ENCODE assay signal across 1 cellular context in the genomic region with DNA sequence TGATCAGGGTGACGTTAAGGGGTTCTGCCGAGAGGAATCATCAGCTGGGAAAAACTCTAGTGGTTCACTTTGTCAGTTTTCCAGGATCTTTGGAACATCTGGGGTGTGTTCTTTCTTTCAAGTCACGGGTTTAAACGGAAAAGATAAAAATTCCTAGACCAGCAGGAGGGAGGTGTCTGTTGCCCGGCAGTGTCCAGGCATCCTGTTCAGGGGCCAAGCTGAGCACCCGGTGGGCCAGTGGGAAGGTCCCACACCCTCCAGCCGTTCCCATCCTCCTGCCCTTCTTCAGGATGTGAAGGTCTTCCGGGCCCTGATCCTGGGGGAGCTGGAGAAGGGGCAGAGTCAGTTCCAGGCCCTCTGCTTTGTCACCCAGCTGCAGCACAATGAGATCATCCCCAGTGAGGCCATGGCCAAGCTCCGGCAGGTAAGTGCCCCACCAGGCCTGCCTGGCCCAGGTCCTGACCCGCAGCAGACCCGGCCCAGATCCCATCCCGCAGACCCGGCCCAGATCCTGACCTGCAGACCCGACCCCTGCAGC.
TF ChIP-seq lines count a peak whose summit lies in the region.

No MANE protein-coding gene starts in this region.

TF ChIP-seq in HepG2, 621 proteins besides CTCF, POLR2A, EP300 and RAD21:
- TF ChIP-seq RBM22 (optimal IDR thresholded peaks at IDR 0.05; ENCODE audit: low read length), result peak; percentile 2
- TF ChIP-seq, protein P1, sequence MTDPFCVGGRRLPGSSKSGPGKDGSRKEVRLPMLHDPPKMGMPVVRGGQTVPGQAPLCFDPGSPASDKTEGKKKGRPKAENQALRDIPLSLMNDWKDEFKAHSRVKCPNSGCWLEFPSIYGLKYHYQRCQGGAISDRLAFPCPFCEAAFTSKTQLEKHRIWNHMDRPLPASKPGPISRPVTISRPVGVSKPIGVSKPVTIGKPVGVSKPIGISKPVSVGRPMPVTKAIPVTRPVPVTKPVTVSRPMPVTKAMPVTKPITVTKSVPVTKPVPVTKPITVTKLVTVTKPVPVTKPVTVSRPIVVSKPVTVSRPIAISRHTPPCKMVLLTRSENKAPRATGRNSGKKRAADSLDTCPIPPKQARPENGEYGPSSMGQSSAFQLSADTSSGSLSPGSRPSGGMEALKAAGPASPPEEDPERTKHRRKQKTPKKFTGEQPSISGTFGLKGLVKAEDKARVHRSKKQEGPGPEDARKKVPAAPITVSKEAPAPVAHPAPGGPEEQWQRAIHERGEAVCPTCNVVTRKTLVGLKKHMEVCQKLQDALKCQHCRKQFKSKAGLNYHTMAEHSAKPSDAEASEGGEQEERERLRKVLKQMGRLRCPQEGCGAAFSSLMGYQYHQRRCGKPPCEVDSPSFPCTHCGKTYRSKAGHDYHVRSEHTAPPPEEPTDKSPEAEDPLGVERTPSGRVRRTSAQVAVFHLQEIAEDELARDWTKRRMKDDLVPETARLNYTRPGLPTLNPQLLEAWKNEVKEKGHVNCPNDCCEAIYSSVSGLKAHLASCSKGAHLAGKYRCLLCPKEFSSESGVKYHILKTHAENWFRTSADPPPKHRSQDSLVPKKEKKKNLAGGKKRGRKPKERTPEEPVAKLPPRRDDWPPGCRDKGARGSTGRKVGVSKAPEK (CRISPR knock-in tag; IDR thresholded peaks at IDR 0.05; ENCODE audit: borderline replicate concordance), result no peak
- peak; percentile 22; the same call in 1 of the 2 replicates for TF ChIP-seq RBFOX2 (IDR thresholded peaks at IDR 0.05; ENCODE audit: low read depth, low read length)
- TF ChIP-seq POLR2G (IDR thresholded peaks at IDR 0.05; ENCODE audit: low read depth, low read length), result peak; percentile 48
- TF ChIP-seq KDM6A (CRISPR knock-in tag; IDR thresholded peaks at IDR 0.05; ENCODE audit: low read depth), result no peak
- TF ChIP-seq ZNF687 (CRISPR knock-in tag; IDR thresholded peaks at IDR 0.05), result peak; percentile 18; the same call in 1 of the 2 replicates
